Comparison of ENCODE assay signal across 9 cellular contexts in genomic region chr3:31106912-31107311, GRCh38.
DNase-seq lines count a peak whose midpoint lies in the region; ATAC-seq lines count a peak whose summit lies in the region.
"Had no signal": no experiment of that assay in that cellular context is flagged by ENCODE, and none has a peak within 500 bp of the region (broad histone marks: within the 10 kb centered on the region; RNA-seq: fewer than 3 reads in every experiment).

No MANE protein-coding gene starts in this region.

- peak overlapping the region; percentile 82 for H3K27ac ChIP-seq in epithelial cell of prostate

- peak; percentile 69 for ATAC-seq in activated CD4-positive, CD25-positive, alpha-beta regulatory T cell treated with anti-CD3 and anti-CD28 coated beads, Interleukin-2, amount 50 U/mL, for 24 hours
- ATAC-seq in GM21576 (IDR thresholded peaks at IDR 0.05; ENCODE audit: unreplicated experiment), result peak; percentile 88
- peak; percentile 77 for ATAC-seq in HG03342 (IDR thresholded peaks at IDR 0.05; ENCODE audit: unreplicated experiment)

- DNase-seq in activated CD4-positive, CD25-positive, alpha-beta regulatory T cell (lab: John Stamatoyannopoulos, UW), result no peak
- no peak for DNase-seq in epithelial cell of prostate (ENCODE audit: low read depth, low spot score)
- no peak for DNase-seq in dermis blood vessel endothelial cell
- DNase-seq in effector CD4-positive, alpha-beta T cell, result no peak
- DNase-seq in cerebellar cortex (ENCODE audit: low spot score), result no peak
- DNase-seq: NCI-H526 had no signal
